Comparison of ENCODE assay signal across 1 cellular context in genomic region chr2:136128905-136129304, GRCh38.
TF ChIP-seq lines count a peak whose summit lies in the region.

No MANE protein-coding gene starts in this region.

TF ChIP-seq in H1, 55 proteins besides CTCF, POLR2A, EP300 and RAD21 (continued from another document):
- TF ChIP-seq E2F6 (IDR thresholded peaks at IDR 0.05), result no peak
- no peak for TF ChIP-seq SAP30 (IDR thresholded peaks at IDR 0.05; ENCODE audit: insufficient read depth, insufficient replicate concordance, low read length)
